1 cellular context compared by ENCODE assay signal in genomic region chr1:176098560-176098959, GRCh38.
TF ChIP-seq lines count a peak whose summit lies in the region.

No MANE protein-coding gene starts in this region.

TF ChIP-seq in K562, 482 proteins besides CTCF, POLR2A, EP300 and RAD21 (continued from another document):
- TF ChIP-seq TAF15 (IDR thresholded peaks at IDR 0.05; ENCODE audit: low read depth, low read length) = no peak
- TF ChIP-seq BRD4 (IDR thresholded peaks at IDR 0.05) = no peak
- TF ChIP-seq RFX5 (IDR thresholded peaks at IDR 0.05; ENCODE audit: low read depth, low read length) = no peak
- peak; percentile 90 for TF ChIP-seq TRIM28 (IDR thresholded peaks at IDR 0.05)
- 0 out of 2 replicates have a peak, but pooled peaks have one; percentile 22 for TF ChIP-seq ATF3 (IDR thresholded peaks at IDR 0.05)
- no peak for TF ChIP-seq ATF3 (CRISPR knock-in tag; conservative IDR thresholded peaks at IDR 0.05)
- TF ChIP-seq CHAMP1 (IDR thresholded peaks at IDR 0.05) = 0 out of 2 replicates have a peak, but pooled peaks have one; percentile 31
- TF ChIP-seq ZBTB17 (CRISPR knock-in tag; IDR thresholded peaks at IDR 0.05) = no peak
- TF ChIP-seq ZNF766 (CRISPR knock-in tag; conservative IDR thresholded peaks at IDR 0.05) = no peak
- TF ChIP-seq MAFG (tag; conservative IDR thresholded peaks at IDR 0.05) = no peak; the same call in 1 of the 2 replicates
- no peak for TF ChIP-seq SMC3 (conservative IDR thresholded peaks at IDR 0.05; ENCODE audit: insufficient read depth, low read depth, low read length)
- TF ChIP-seq ZNF280A (IDR thresholded peaks at IDR 0.05; ENCODE audit: low read depth, partially characterized antibody) = peak; percentile 50
- no peak for TF ChIP-seq NCOR1 (IDR thresholded peaks at IDR 0.05)
- no peak for TF ChIP-seq TSC22D4 (tag; IDR thresholded peaks at IDR 0.05)
- no peak for TF ChIP-seq NCOA1 (IDR thresholded peaks at IDR 0.05; ENCODE audit: low read depth)
- 0 out of 2 replicates have a peak, but pooled peaks have one; percentile 38 for TF ChIP-seq C11orf30 (IDR thresholded peaks at IDR 0.05; ENCODE audit: low read depth)
- TF ChIP-seq NCOA6 (IDR thresholded peaks at IDR 0.05) = no peak
- TF ChIP-seq HMGXB4 (CRISPR knock-in tag; IDR thresholded peaks at IDR 0.05) = no peak
- no peak for TF ChIP-seq ZNF644 (tag; IDR thresholded peaks at IDR 0.05; ENCODE audit: low read depth)
- TF ChIP-seq CBX3 (IDR thresholded peaks at IDR 0.05; ENCODE audit: borderline replicate concordance in 1 of 2, low read length in 2 of 2) = peak in 1 of 2 experiments; percentile 61; a peak in 1 of 3 replicates
- TF ChIP-seq ZNF316 (IDR thresholded peaks at IDR 0.05) = peak; percentile 71
- no peak for TF ChIP-seq ZFX (CRISPR knock-in tag; IDR thresholded peaks at IDR 0.05)
- TF ChIP-seq YBX1 (IDR thresholded peaks at IDR 0.05) = no peak
